ENCODE assay signal across 11 cellular contexts in genomic region chr11:27234961-27235360, GRCh38.
DNase-seq lines count a peak whose midpoint lies in the region; ATAC-seq and TF ChIP-seq lines count a peak whose summit lies in the region.
"Had no signal": no experiment of that assay in that cellular context is flagged by ENCODE, and none has a peak within 500 bp of the region (broad histone marks: within the 10 kb centered on the region; RNA-seq: fewer than 3 reads in every experiment).

No MANE protein-coding gene starts in this region.

- intact Hi-C loops in colonic mucosa (cut with DNase I), result no loop called here
- intact Hi-C loops in psoas muscle (cut with DNase I), result loop anchor here in 1 of 2 donors (10.0 kb wide), 2 partner anchors 50 to 940 kb away; no protein-coding TSS in a partner anchor

- H3K4me1 ChIP-seq in GM23248 (ENCODE audit: insufficient read depth) (peaks cover 70% of the 10 kb centered on the region), colonic mucosa (peaks cover 4% of the 10 kb centered on the region), psoas muscle (peaks cover 15% of the 10 kb centered on the region)

- in situ Hi-C loops in GM23248 (cut with MboI), result no loop called here

- no peak for TF ChIP-seq CTCF in colonic mucosa (IDR thresholded peaks at IDR 0.05)
- TF ChIP-seq CTCF in psoas muscle (IDR thresholded peaks at IDR 0.05), result no peak

- H3K4me3 ChIP-seq in GM23248 (0 out of 2 replicates have a peak overlapping the region, but pooled peaks have one; percentile 20), colonic mucosa (no peak overlapping the region), psoas muscle (no peak overlapping the region)
- H3K4me3 ChIP-seq: K562 had no signal

- H3K79me2 ChIP-seq in GM23248 (ENCODE audit: insufficient read depth), result no peaks in the 10 kb centered on the region

- H3K9me2 ChIP-seq in GM23248 (ENCODE audit: insufficient read depth), result no peaks in the 10 kb centered on the region
- H3K9me2 ChIP-seq: SK-N-SH had no signal

- H3K27ac ChIP-seq in GM23248 (peak overlapping the region; percentile 95), colonic mucosa (peak overlapping the region; percentile 45), psoas muscle (peak overlapping the region; percentile 89)

- peak overlapping the region; percentile 78 for H3K4me2 ChIP-seq in GM23248 (ENCODE audit: unreplicated experiment)

- H3K9me3 ChIP-seq in GM23248 (ENCODE audit: low read depth), result no peaks in the 10 kb centered on the region
- no peaks in the 10 kb centered on the region for H3K9me3 ChIP-seq in colonic mucosa
- H3K9me3 ChIP-seq in psoas muscle, result no peaks in the 10 kb centered on the region
- H3K9me3 ChIP-seq: SK-N-SH had no signal

- WGBS in GM23248 (ENCODE audit: low coverage in 1 of 2, low lambda C conversion rate in 2 of 2, missing lambda C conversion rate in 2 of 2), 2 experiments, result 51 to 61% methylated on average over 2 of the region's 2 CpGs
- WGBS in psoas muscle, 3 donors, result 55 to 69% (median 57%) methylated on average over 2 of the region's 2 CpGs

- no peaks in the 10 kb centered on the region for H4K20me1 ChIP-seq in GM23248 (ENCODE audit: insufficient read depth)

- ATAC-seq in psoas muscle, result no peak
- ATAC-seq: CD8-positive, alpha-beta T cell had no signal

- H3K27me3 ChIP-seq in GM23248 (replicated peaks; ENCODE audit: insufficient read depth) (no peaks in the 10 kb centered on the region), colonic mucosa (no peaks in the 10 kb centered on the region), psoas muscle (ENCODE audit: insufficient read depth in 3 of 3, low read length in 2 of 3) (no peaks in the 10 kb centered on the region)

- H3K9ac ChIP-seq in GM23248, result peak overlapping the region; percentile 83
- no peak overlapping the region for H3K9ac ChIP-seq in colonic mucosa (ENCODE audit: low read depth in 2 of 2, low read length in 2 of 2)
- H3K9ac ChIP-seq: SK-N-SH had no signal

- DNase-seq in GM23248, result no peak
- peak; percentile 52 for DNase-seq in NCI-H69 (lab: John Stamatoyannopoulos, UW)
- DNase-seq in colonic mucosa, result peak; percentile 68
- no peak for DNase-seq in psoas muscle
- no peak for DNase-seq in NK-92 treated with Interleukin-12 subunit alpha and Interleukin-12 subunit beta, amount 100 ng/mL, for 24 hours (lab: John Stamatoyannopoulos, UW)
- no peak for DNase-seq in effector CD8-positive, alpha-beta T cell (lab: John Stamatoyannopoulos, UW)
- no peak for DNase-seq in MV-4-11 (lab: John Stamatoyannopoulos, UW)
- DNase-seq: CD8-positive, alpha-beta T cell; GF-D8; SK-N-SH had no signal

- H2AFZ ChIP-seq in GM23248, result no peak overlapping the region

- H3F3A ChIP-seq in GM23248 (ENCODE audit: insufficient read depth), result peaks cover 49% of the 10 kb centered on the region

- no peaks in the 10 kb centered on the region for H3K36me3 ChIP-seq in GM23248 (ENCODE audit: low read depth)
- H3K36me3 ChIP-seq in colonic mucosa, result no peaks in the 10 kb centered on the region
- no peaks in the 10 kb centered on the region for H3K36me3 ChIP-seq in psoas muscle (ENCODE audit: insufficient read depth in 1 of 2, low read depth in 1 of 2)

Comparison
In these comparisons a context has a peak if more than half of its experiments do, and no peak if none do; other contexts are left out.
1. DNase-seq: peak in NCI-H69 (single experiment) and colonic mucosa (single experiment); none in GM23248 (single experiment), psoas muscle (0 of 2), NK-92 treated with Interleukin-12 subunit alpha and Interleukin-12 subunit beta, amount 100 ng/mL, for 24 hours (single experiment), effector CD8-positive, alpha-beta T cell (single experiment) and MV-4-11 (single experiment).
2. H3K27ac ChIP-seq: peak in every context shown above with its lines; median percentile 95 in GM23248; 89 in psoas muscle; 45 in colonic mucosa.